Comparison of ENCODE assay signal across 31 cellular contexts in genomic region chr5:156865427-156865826, GRCh38. TPM values are rescaled to one million over a fixed set of nuclear protein-coding genes. Genes with fewer than 3 reads are reported as not detected.
"Had no signal": no experiment of that assay in that cellular context is flagged by ENCODE, and none has a peak within 500 bp of the region (broad histone marks: within the 10 kb centered on the region; RNA-seq: fewer than 3 reads in every experiment).

No MANE protein-coding gene starts in this region.

- H3K27me3 ChIP-seq: ovary, right atrium auricular region, suprapubic skin, tibial artery, upper lobe of right lung had no signal

- H3K4me3 ChIP-seq: left ventricle myocardium inferior, lung, ovary, right atrium auricular region, skin epidermis, suprapubic skin, thoracic aorta, tibial artery, upper lobe of right lung had no signal

- H3K27me3 Mint-ChIP-seq: progenitor cell of endocrine pancreas; stimulated activated naive CD8-positive, alpha-beta T cell treated with anti-CD3 and anti-CD28 coated beads, Interleukin-15, Interleukin-2, amounts not matched to agents 100 ng/mL and 50 ng/mL, for 24 hours had no signal

- H3K9me3 ChIP-seq: ovary, thoracic aorta, tibial artery, upper lobe of right lung had no signal

- H3K9me3 Mint-ChIP-seq: mesothelial cell of epicardium had no signal

- H3K36me3 Mint-ChIP-seq: mesothelial cell of epicardium; stimulated activated effector memory CD8-positive, alpha-beta T cell treated with anti-CD3 and anti-CD28 coated beads, Interleukin-12 subunit alpha, Interleukin-12 subunit beta, amount 100 ng/mL, for 72 hours had no signal

- H3K27ac ChIP-seq: left ventricle myocardium inferior, ovary, right atrium auricular region, skin epidermis, suprapubic skin, thoracic aorta, tibial artery, upper lobe of right lung had no signal

- H3K36me3 ChIP-seq: left ventricle myocardium inferior, ovary, right atrium auricular region, suprapubic skin, thoracic aorta, tibial artery, upper lobe of right lung had no signal

- H3K4me3 Mint-ChIP-seq: mesothelial cell of epicardium; natural killer cell treated with Interleukin-12 subunit alpha and Interleukin-12 subunit beta and Interleukin-15 and Interleukin-18, amount 100 ng/mL, for 72 hours; stimulated activated effector memory CD8-positive, alpha-beta T cell treated with anti-CD3 and anti-CD28 coated beads, Interleukin-12 subunit alpha, Interleukin-12 subunit beta, amount 100 ng/mL, for 72 hours; stimulated activated naive CD8-positive, alpha-beta T cell treated with anti-CD3 and anti-CD28 coated beads, Interleukin-15, Interleukin-2, amounts not matched to agents 100 ng/mL and 50 ng/mL, for 24 hours had no signal

- H3K27ac Mint-ChIP-seq: mesothelial cell of epicardium; naive thymus-derived CD4-positive, alpha-beta T cell; progenitor cell of endocrine pancreas; stimulated activated effector memory CD8-positive, alpha-beta T cell treated with anti-CD3 and anti-CD28 coated beads, Interleukin-12 subunit alpha, Interleukin-12 subunit beta, amount 100 ng/mL, for 72 hours; stimulated activated naive CD8-positive, alpha-beta T cell treated with anti-CD3 and anti-CD28 coated beads, Interleukin-15, Interleukin-2, amounts not matched to agents 100 ng/mL and 50 ng/mL, for 24 hours had no signal

- H3K4me1 ChIP-seq: left ventricle myocardium inferior, right atrium auricular region, suprapubic skin, tibial artery, upper lobe of right lung had no signal

- DNase-seq: islet precursor cell; left ventricle myocardium inferior; mesendoderm; naive thymus-derived CD4-positive, alpha-beta T cell; ovary; stimulated activated CD4-positive, alpha-beta T cell treated with anti-CD3 and anti-CD28 coated beads, Interleukin-12 subunit alpha, Interleukin-12 subunit beta, amount 100 ng/mL, for 4 hours; stimulated activated CD4-positive, alpha-beta T cell treated with anti-CD3 and anti-CD28 coated beads, Interleukin-15, amount 100 ng/mL, for 24 hours; stimulated activated CD4-positive, alpha-beta T cell treated with anti-CD3 and anti-CD28 coated beads, Interleukin-2, amount 100 ng/mL, for 24 hours; stimulated activated CD4-positive, alpha-beta T cell treated with anti-CD3 and anti-CD28 coated beads, Interleukin-4, amount 100 ng/mL, for 1 hour; stimulated activated naive CD4-positive, alpha-beta T cell; tibial artery; trophoblast cell; upper lobe of right lung had no signal

- FAIRE-seq: urothelium cell line had no signal

- ATAC-seq: naive thymus-derived CD4-positive, alpha-beta T cell; natural killer cell treated with Interleukin-12 subunit alpha and Interleukin-12 subunit beta and Interleukin-15 and Interleukin-18, amount 100 ng/mL, for 72 hours; sciatic nerve; stimulated activated effector memory CD8-positive, alpha-beta T cell treated with anti-CD3 and anti-CD28 coated beads, Interleukin-12 subunit alpha, Interleukin-12 subunit beta, amount 100 ng/mL, for 72 hours; upper lobe of right lung had no signal

RNA-seq across cellular contexts. Expression of gene PPP1R2B, which starts 15.3 kb away (rescaled TPM):
- total RNA-seq: kidney epithelial cell, left ventricle myocardium inferior, lower leg skin, mesothelial cell of epicardium, myocyte, omental fat pad, ovary, progenitor cell of endocrine pancreas, right atrium auricular region, sciatic nerve, subcutaneous adipose tissue, thoracic aorta, upper lobe of right lung had no signal
- polyA plus RNA-seq: neural cell, ovary had no signal
